In the genomic region with DNA sequence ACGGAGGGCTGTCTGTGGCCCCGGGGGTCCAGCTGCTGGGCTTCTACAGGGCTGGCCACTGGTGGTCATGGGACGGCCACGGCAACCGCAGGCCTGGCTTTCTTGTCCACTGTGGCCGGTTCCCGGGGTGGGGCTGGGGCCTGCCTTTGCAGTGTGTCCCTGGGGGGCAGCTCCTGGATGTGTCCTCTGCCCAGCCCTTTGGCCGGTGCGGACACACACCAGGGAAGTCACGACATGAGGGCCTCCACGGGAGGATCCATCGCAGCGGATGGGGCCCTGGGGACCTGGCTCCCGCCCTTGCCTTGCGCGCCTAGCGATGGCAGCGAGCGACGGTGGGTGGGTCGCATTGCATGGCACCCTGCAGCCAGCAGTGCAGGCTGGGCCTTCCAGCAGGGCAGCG, we compare ENCODE assay signal across 1 cellular context.
A peak's percentile ranks its signal among the peaks of the same experiment; 100 is the strongest.
TF ChIP-seq lines count a peak whose summit lies in the region.

No MANE protein-coding gene starts in this region.

TF ChIP-seq in HepG2, 621 proteins besides CTCF, POLR2A, EP300 and RAD21:
- TF ChIP-seq HNRNPUL1 (IDR thresholded peaks at IDR 0.05; ENCODE audit: low read depth, low read length) (no peak), RBFOX2 (IDR thresholded peaks at IDR 0.05; ENCODE audit: low read depth, low read length) (0 out of 2 replicates have a peak, but pooled peaks have one; percentile 9)
